Comparison of ENCODE assay signal across 8 cellular contexts in the genomic region with DNA sequence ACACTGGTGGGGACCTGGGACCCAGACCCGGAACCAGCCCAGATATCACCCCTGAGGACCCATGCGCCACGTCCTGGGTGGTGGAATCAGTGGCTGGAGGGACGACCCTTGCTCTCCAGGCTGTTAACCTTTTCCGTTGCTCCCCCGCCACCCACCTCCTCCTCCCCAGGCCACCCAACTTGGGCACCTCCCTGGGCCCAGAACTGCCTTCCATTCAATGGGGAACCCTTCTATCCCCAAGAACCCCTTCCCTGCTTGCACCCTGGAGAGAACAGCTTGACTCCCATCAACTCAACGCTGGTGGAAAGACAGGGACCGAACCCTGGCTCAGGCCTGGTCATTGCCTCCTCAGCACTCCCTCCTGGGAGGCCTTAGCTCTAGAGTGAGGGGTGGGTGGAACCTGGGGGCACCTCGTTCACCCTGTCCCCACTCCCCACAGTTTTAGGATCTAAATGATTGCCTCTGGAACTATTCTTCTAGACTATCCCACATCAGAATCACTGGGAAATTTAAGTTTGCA. TPM values are rescaled to one million over a fixed set of nuclear protein-coding genes. Genes with fewer than 3 reads are reported as not detected.
DNase-seq lines count a peak whose midpoint lies in the region; ATAC-seq and TF ChIP-seq lines count a peak whose summit lies in the region.

No MANE protein-coding gene starts in this region.

- peak overlapping the region; percentile 74 for H3K4me3 Mint-ChIP-seq in glutamatergic neuron (ENCODE audit: unreplicated experiment)

- H3K27ac ChIP-seq in GM23248 = peak overlapping the region; percentile 17; the same call in 1 of the 2 replicates
- H3K27ac ChIP-seq in VCaP = peak overlapping the region; percentile 68; the same call in 1 of the 2 replicates
- H3K27ac ChIP-seq in skin epidermis = peak overlapping the region in 20 of 21 experiments; percentile 8 to 96 (median 90)

- H3K27me3 Mint-ChIP-seq in glutamatergic neuron (ENCODE audit: unreplicated experiment) = peaks cover 3% of the 10 kb centered on the region

- no peaks in the 10 kb centered on the region for H3K9me3 ChIP-seq in GM23248 (ENCODE audit: low read depth)

- in situ Hi-C loops in GM23248 (cut with MboI) = no loop called here

- no peaks in the 10 kb centered on the region for H3F3A ChIP-seq in GM23248 (ENCODE audit: insufficient read depth)

- no peak for DNase-seq in GM23248
- no peak for DNase-seq in glutamatergic neuron
- no peak for DNase-seq in NCI-H526 treated with DMSO at 0.1 percent for 48 hours (lab: John Stamatoyannopoulos, UW)
- DNase-seq in ecto neural progenitor cell (ENCODE audit: low spot score) = no peak
- no peak for DNase-seq in NK-92 treated with Interleukin-12 subunit alpha and Interleukin-12 subunit beta, amount 100 ng/mL, for 24 hours (lab: John Stamatoyannopoulos, UW)

- no peaks in the 10 kb centered on the region for H3K79me2 ChIP-seq in GM23248 (ENCODE audit: insufficient read depth)

- WGBS in GM23248 (ENCODE audit: low coverage in 1 of 2, low lambda C conversion rate in 2 of 2, missing lambda C conversion rate in 2 of 2), 2 experiments = 77 to 83% methylated on average over 8 to 9 of the region's 9 CpGs

- peaks cover 3% of the 10 kb centered on the region for H3K9me3 Mint-ChIP-seq in glutamatergic neuron (ENCODE audit: unreplicated experiment)

- H3K4me3 ChIP-seq in GM23248 (peak overlapping the region; percentile 90), skin epidermis (peak overlapping the region; percentile 49 to 81 (median 76))

- peak overlapping the region; percentile 66 for H3K27ac Mint-ChIP-seq in glutamatergic neuron (ENCODE audit: unreplicated experiment)

- TF ChIP-seq CTCF in VCaP (conservative IDR thresholded peaks at IDR 0.05) = no peak
- no peak for TF ChIP-seq CTCF in glutamatergic neuron (IDR thresholded peaks at IDR 0.05; ENCODE audit: partially characterized antibody, unreplicated experiment)

- H3K36me3 ChIP-seq in GM23248 (ENCODE audit: low read depth) = no peaks in the 10 kb centered on the region

- no peaks in the 10 kb centered on the region for H3K36me3 Mint-ChIP-seq in glutamatergic neuron (ENCODE audit: unreplicated experiment)

- ATAC-seq in GM19324 (IDR thresholded peaks at IDR 0.05; ENCODE audit: low FRiP score, unreplicated experiment) = no peak

- peak overlapping the region; percentile 96 for H2AFZ ChIP-seq in GM23248

- peak overlapping the region; percentile 86 for H3K9ac ChIP-seq in GM23248

- H4K20me1 ChIP-seq in GM23248 (ENCODE audit: insufficient read depth) = no peaks in the 10 kb centered on the region

- H3K4me1 ChIP-seq in GM23248 (ENCODE audit: insufficient read depth) = no peaks in the 10 kb centered on the region

- H3K4me2 ChIP-seq in GM23248 (ENCODE audit: unreplicated experiment) = peak overlapping the region; percentile 81

- H3K9me2 ChIP-seq in GM23248 (ENCODE audit: insufficient read depth) = no peaks in the 10 kb centered on the region

- no peaks in the 10 kb centered on the region for H3K4me1 Mint-ChIP-seq in glutamatergic neuron (ENCODE audit: low read depth, unreplicated experiment)

- no peaks in the 10 kb centered on the region for H3K27me3 ChIP-seq in GM23248 (replicated peaks; ENCODE audit: insufficient read depth)

RNA-seq across cellular contexts. Expression of gene IL32, which starts 5.7 kb away (rescaled TPM):
- 0.76 TPM in 1 of 2 replicates, not detected in the other for total RNA-seq in GM23248 (2014; rRNA removed; shearing (Covaris generic))
- polyA plus RNA-seq in GM23248 (2016; fragmentation: Nextera tagmentation; extraction: Ambion mirVana) = 0.56 and 1.0 TPM in 2 replicates
- 1.3 TPM for total RNA-seq in glutamatergic neuron (ENCODE audit: unreplicated experiment)

RNA-seq across cellular contexts. Expression of gene MMP25, which starts 13.4 kb away (rescaled TPM):
- not detected in 2 replicates for total RNA-seq in GM23248 (2014; rRNA removed; shearing (Covaris generic))
- 0.16 and 0.23 TPM in 2 replicates for polyA plus RNA-seq in GM23248 (2016; fragmentation: Nextera tagmentation; extraction: Ambion mirVana)
- not detected for total RNA-seq in glutamatergic neuron (ENCODE audit: unreplicated experiment)

RNA-seq across cellular contexts. Expression of gene BICDL2, which starts 23.0 kb away (rescaled TPM):
- total RNA-seq in GM23248 (2014; rRNA removed; shearing (Covaris generic)) = 0.11 TPM in 1 of 2 replicates, not detected in the other
- 0.30 and 0.63 TPM in 2 replicates for polyA plus RNA-seq in GM23248 (2016; fragmentation: Nextera tagmentation; extraction: Ambion mirVana)
- not detected for total RNA-seq in glutamatergic neuron (ENCODE audit: unreplicated experiment)

RNA-seq across cellular contexts. Expression of gene THOC6, which starts 35.9 kb away (rescaled TPM):
- 12.3 and 17.7 TPM in 2 replicates for total RNA-seq in GM23248 (2014; rRNA removed; shearing (Covaris generic))
- polyA plus RNA-seq in GM23248 (2016; fragmentation: Nextera tagmentation; extraction: Ambion mirVana) = 18.1 and 22.4 TPM in 2 replicates
- total RNA-seq in glutamatergic neuron (ENCODE audit: unreplicated experiment) = 30.2 TPM

RNA-seq across cellular contexts. Expression of gene HCFC1R1, which starts 36.0 kb away (rescaled TPM):
- 5.8 and 7.2 TPM in 2 replicates for total RNA-seq in GM23248 (2014; rRNA removed; shearing (Covaris generic))
- 53.2 and 60.4 TPM in 2 replicates for polyA plus RNA-seq in GM23248 (2016; fragmentation: Nextera tagmentation; extraction: Ambion mirVana)
- total RNA-seq in glutamatergic neuron (ENCODE audit: unreplicated experiment) = 117 TPM

Comparison
In these comparisons a context has a peak if more than half of its experiments do, and no peak if none do; other contexts are left out.
1. H3K27ac ChIP-seq: peak in every context shown above with its lines; median percentile 90 in skin epidermis; 68 in VCaP; 17 in GM23248.